Comparison of ENCODE assay signal across 10 cellular contexts in the genomic region with DNA sequence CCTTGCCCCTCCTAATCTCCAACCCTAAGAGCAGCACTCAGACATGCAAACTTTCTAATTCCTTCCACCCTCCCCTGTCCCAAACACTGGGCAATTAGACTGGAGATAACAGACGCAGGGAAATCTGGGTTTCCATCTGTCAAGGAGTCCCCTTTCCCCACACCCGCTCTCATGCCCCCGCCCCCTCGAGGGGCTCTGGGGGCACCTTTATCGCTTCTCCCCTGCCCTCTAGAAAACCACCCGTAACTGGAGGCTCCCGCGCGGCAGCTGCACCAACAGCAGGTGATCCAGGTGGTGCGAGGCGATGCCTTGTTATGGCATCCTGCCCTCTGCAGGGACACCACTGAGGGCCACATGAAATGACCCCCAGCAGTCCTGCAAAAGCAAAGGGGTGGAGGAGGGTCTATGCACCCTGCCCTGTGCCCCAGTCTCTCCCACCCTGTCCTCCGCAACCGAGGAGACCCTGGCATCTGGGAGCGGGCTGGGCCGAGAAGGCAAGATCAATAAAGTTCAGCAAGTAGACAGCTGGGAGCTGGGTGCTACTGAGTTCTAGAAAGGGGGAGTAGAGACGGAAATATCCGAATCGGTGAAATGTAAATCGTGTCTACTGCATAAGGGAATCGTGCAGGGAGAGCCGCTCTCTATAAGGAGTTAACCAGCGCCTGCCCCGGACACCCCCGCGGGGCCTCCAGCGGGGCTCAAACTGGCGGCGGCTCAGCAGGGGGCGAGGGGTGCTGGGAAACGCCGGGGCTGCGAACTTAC. TPM values are rescaled to one million over a fixed set of nuclear protein-coding genes. Genes with fewer than 3 reads are reported as not detected.
DNase-seq lines count a peak whose midpoint lies in the region; ATAC-seq and TF ChIP-seq lines count a peak whose summit lies in the region.
"Had no signal": no experiment of that assay in that cellular context is flagged by ENCODE, and none has a peak within 500 bp of the region (broad histone marks: within the 10 kb centered on the region; RNA-seq: fewer than 3 reads in every experiment).

No MANE protein-coding gene starts in this region.

- DNase-seq in GM13977 (ENCODE audit: low spot score) (peak; percentile 23), SK-N-DZ (ENCODE audit: low spot score) (peak; percentile 28), cardiac muscle cell (ENCODE audit: low read depth in 1 of 2, low spot score in 1 of 2) (peak in 1 of 2 donors; percentile 0), psoas muscle (peak in 1 of 2 donors; percentile 52), glomerular visceral epithelial cell (ENCODE audit: extremely low spot score) (no peak)
- no peak for DNase-seq in activated CD8-positive, alpha-beta memory T cell treated with anti-CD3 and anti-CD28 coated beads, Interleukin-2, amount 50 U/mL, for 4 hours
- DNase-seq: stimulated activated CD4-positive, alpha-beta T cell treated with anti-CD3 and anti-CD28 coated beads, Interleukin-4, amount 100 ng/mL, for 24 hours had no signal

- H3K27ac ChIP-seq in cardiac muscle cell (no peak overlapping the region), psoas muscle (peak overlapping the region; percentile 90)

- in situ Hi-C loops in GM13977 (cut with MboI; ENCODE audit: low pct_unique_long_range_greater_than_20kb, low sequenced_read_pairs, unreplicated experiment): no loop called here

- ATAC-seq in psoas muscle (no peak), HG02763 (IDR thresholded peaks at IDR 0.05; ENCODE audit: unreplicated experiment) (no peak)
- no peak for ATAC-seq in activated CD4-positive, CD25-positive, alpha-beta regulatory T cell treated with anti-CD3 and anti-CD28 coated beads, Interleukin-2, amount 50 U/mL, for 24 hours
- ATAC-seq: GM12878 had no signal

- 1 to 2% (median 2%) methylated on average over 32 of the region's 32 CpGs for WGBS in psoas muscle, 3 donors

- no peak for TF ChIP-seq CTCF in GM13977 (IDR thresholded peaks at IDR 0.05; ENCODE audit: extremely low read depth, insufficient read depth, missing control alignments)
- no peak for TF ChIP-seq CTCF in cardiac muscle cell (IDR thresholded peaks at IDR 0.05; ENCODE audit: low read depth, low read length)
- no peak for TF ChIP-seq CTCF in psoas muscle (IDR thresholded peaks at IDR 0.05)

- peaks cover 75% of the 10 kb centered on the region for H3K27me3 ChIP-seq in cardiac muscle cell
- peaks cover 0 to 2% (median 0%) of the 10 kb centered on the region in 3 donors for H3K27me3 ChIP-seq in psoas muscle (ENCODE audit: insufficient read depth in 3 of 3, low read length in 2 of 3)

- H3K4me3 ChIP-seq in cardiac muscle cell (peak overlapping the region; percentile 35), psoas muscle (peak overlapping the region; percentile 81)
- H3K4me3 ChIP-seq: GM12878 had no signal

- H3K4me1 ChIP-seq in cardiac muscle cell (ENCODE audit: low read depth): no peaks in the 10 kb centered on the region
- H3K4me1 ChIP-seq in psoas muscle: no peaks in the 10 kb centered on the region

- intact Hi-C loops in psoas muscle (cut with DNase I): loop anchor here in 1 of 2 donors (5.0 kb wide), 2 partner anchors 45 to 185 kb away; no protein-coding TSS in a partner anchor

- H3K36me3 ChIP-seq in cardiac muscle cell (no peaks in the 10 kb centered on the region), psoas muscle (ENCODE audit: insufficient read depth in 1 of 2, low read depth in 1 of 2) (no peaks in the 10 kb centered on the region)

- H3K9me3 ChIP-seq in cardiac muscle cell (ENCODE audit: low read depth): no peaks in the 10 kb centered on the region
- no peaks in the 10 kb centered on the region for H3K9me3 ChIP-seq in psoas muscle

RNA-seq across cellular contexts. Expression of a gene that starts 1.6 kb away (rescaled TPM):
- 8.5 and 24.1 TPM in 2 replicates for polyA plus RNA-seq in SK-N-DZ (2014; cell fraction: cytosol; rRNA removed)
- polyA plus RNA-seq in SK-N-DZ (2014; cell fraction: nucleus; rRNA removed): 13.0 and 16.5 TPM in 2 replicates
- total RNA-seq in cardiac muscle cell: 0.56 and 3.0 TPM in 2 replicates
- polyA plus RNA-seq in cardiac muscle cell: 1.3 and 2.3 TPM in 2 replicates
- 1 to 10 TPM in 3 of 4 donors, under 1 TPM in 1; 0.56 to 2.3 (median 1.3) TPM for total RNA-seq in psoas muscle
- under 1 TPM in 2 of 3 donors, not detected in 1; 0.68 to 0.71 TPM for polyA plus RNA-seq in psoas muscle
- total RNA-seq: GM12878 had no signal

Comparison
In these comparisons a context has a peak if more than half of its experiments do, and no peak if none do; other contexts are left out.
1. DNase-seq: peak in GM13977 (single experiment) and SK-N-DZ (single experiment); none in glomerular visceral epithelial cell (single experiment) and activated CD8-positive, alpha-beta memory T cell treated with anti-CD3 and anti-CD28 coated beads, Interleukin-2, amount 50 U/mL, for 4 hours (single experiment).